1 cellular context compared by ENCODE assay signal in genomic region chr22:29799217-29799680, GRCh38.
TF ChIP-seq lines count a peak whose summit lies in the region.

No MANE protein-coding gene starts in this region.

TF ChIP-seq in K562, 482 proteins besides CTCF, POLR2A, EP300 and RAD21 (continued from another document and continues in another):
- TF ChIP-seq HBP1 (CRISPR knock-in tag; IDR thresholded peaks at IDR 0.05) (no peak), KAT8 (IDR thresholded peaks at IDR 0.05; ENCODE audit: low read depth) (no peak), ZBTB49 (CRISPR knock-in tag; IDR thresholded peaks at IDR 0.05; ENCODE audit: borderline replicate concordance) (no peak), PTTG1 (tag; IDR thresholded peaks at IDR 0.05; ENCODE audit: low read depth) (no peak), ZEB2 (IDR thresholded peaks at IDR 0.05) (no peak), STAG1 (CRISPR knock-in tag; IDR thresholded peaks at IDR 0.05; ENCODE audit: borderline replicate concordance) (no peak), MCM2 (IDR thresholded peaks at IDR 0.05; ENCODE audit: low read depth) (no peak), CBX5 (IDR thresholded peaks at IDR 0.05; ENCODE audit: borderline replicate concordance, low read depth) (no peak), RUNX1 (IDR thresholded peaks at IDR 0.05; ENCODE audit: low read depth) (no peak), BRF2 (IDR thresholded peaks at IDR 0.05; ENCODE audit: borderline replicate concordance, insufficient read depth, insufficient read length) (no peak), BCLAF1 (IDR thresholded peaks at IDR 0.05; ENCODE audit: borderline replicate concordance in 1 of 2, control insufficient read depth in 1 of 2, low read depth in 2 of 2, low read length in 1 of 2) (no peak), TSHZ1 (CRISPR knock-in tag; IDR thresholded peaks at IDR 0.05) (no peak), CEBPB (tag; IDR thresholded peaks at IDR 0.05) (peak; percentile 99), SAFB2 (IDR thresholded peaks at IDR 0.05; ENCODE audit: borderline replicate concordance, low read depth, low read length, severe bottlenecking) (no peak), ASH1L (IDR thresholded peaks at IDR 0.05; ENCODE audit: borderline replicate concordance, low read depth, partially characterized antibody) (no peak), ID3 (CRISPR knock-in tag; IDR thresholded peaks at IDR 0.05) (no peak), ID3 (tag; IDR thresholded peaks at IDR 0.05) (no peak), THRAP3 (IDR thresholded peaks at IDR 0.05; ENCODE audit: borderline replicate concordance) (no peak), IRF1 (CRISPR knock-in tag; IDR thresholded peaks at IDR 0.05; ENCODE audit: borderline replicate concordance) (no peak), ATF6 (CRISPR knock-in tag; IDR thresholded peaks at IDR 0.05) (no peak), NR3C1 (CRISPR knock-in tag; IDR thresholded peaks at IDR 0.05) (no peak), ELF2 (CRISPR knock-in tag; IDR thresholded peaks at IDR 0.05) (no peak), CBX3 (IDR thresholded peaks at IDR 0.05; ENCODE audit: borderline replicate concordance in 1 of 2, low read length in 2 of 2) (0 out of 3 replicates have a peak, but pooled peaks of 1 of the 2 experiments have one; percentile 19), POLR2AphosphoS5 (IDR thresholded peaks at IDR 0.05; ENCODE audit: control insufficient read depth, insufficient read depth, low read depth, low read length) (peak; percentile 36; the same call in 1 of the 2 replicates), KLF1 (tag; IDR thresholded peaks at IDR 0.05) (no peak), ZNF583 (CRISPR knock-in tag; IDR thresholded peaks at IDR 0.05) (0 out of 2 replicates have a peak, but pooled peaks have one; percentile 26), GTF2A2 (tag; IDR thresholded peaks at IDR 0.05) (no peak), FOXK1 (CRISPR knock-in tag; IDR thresholded peaks at IDR 0.05; ENCODE audit: borderline replicate concordance) (no peak), STAT6 (CRISPR knock-in tag; IDR thresholded peaks at IDR 0.05) (no peak), XRCC5 (IDR thresholded peaks at IDR 0.05; ENCODE audit: low read depth, low read length) (no peak), THAP7 (CRISPR knock-in tag; IDR thresholded peaks at IDR 0.05) (no peak), KAT7 (CRISPR knock-in tag; IDR thresholded peaks at IDR 0.05; ENCODE audit: borderline replicate concordance) (no peak), ZNF165 (CRISPR knock-in tag; IDR thresholded peaks at IDR 0.05; ENCODE audit: borderline replicate concordance) (no peak), ZNF212 (CRISPR knock-in tag; IDR thresholded peaks at IDR 0.05) (no peak), ZNF41 (CRISPR knock-in tag; conservative IDR thresholded peaks at IDR 0.05) (no peak), PRPF4 (IDR thresholded peaks at IDR 0.05; ENCODE audit: insufficient read depth, low read depth, low read length, poor library complexity, severe bottlenecking) (no peak), ZBTB8A (IDR thresholded peaks at IDR 0.05; ENCODE audit: partially characterized antibody) (no peak), CREB5 (CRISPR knock-in tag; IDR thresholded peaks at IDR 0.05) (no peak), ZNF766 (CRISPR knock-in tag; conservative IDR thresholded peaks at IDR 0.05) (0 out of 2 replicates have a peak, but pooled peaks have one; percentile 44), SP2 (IDR thresholded peaks at IDR 0.05; ENCODE audit: extremely low read depth, low read depth, low read length, poor library complexity, severe bottlenecking) (no peak), XRCC4 (IDR thresholded peaks at IDR 0.05; ENCODE audit: extremely low read depth, insufficient read depth, insufficient read length) (no peak), L3MBTL2 (IDR thresholded peaks at IDR 0.05) (no peak)
